In the genomic region with DNA sequence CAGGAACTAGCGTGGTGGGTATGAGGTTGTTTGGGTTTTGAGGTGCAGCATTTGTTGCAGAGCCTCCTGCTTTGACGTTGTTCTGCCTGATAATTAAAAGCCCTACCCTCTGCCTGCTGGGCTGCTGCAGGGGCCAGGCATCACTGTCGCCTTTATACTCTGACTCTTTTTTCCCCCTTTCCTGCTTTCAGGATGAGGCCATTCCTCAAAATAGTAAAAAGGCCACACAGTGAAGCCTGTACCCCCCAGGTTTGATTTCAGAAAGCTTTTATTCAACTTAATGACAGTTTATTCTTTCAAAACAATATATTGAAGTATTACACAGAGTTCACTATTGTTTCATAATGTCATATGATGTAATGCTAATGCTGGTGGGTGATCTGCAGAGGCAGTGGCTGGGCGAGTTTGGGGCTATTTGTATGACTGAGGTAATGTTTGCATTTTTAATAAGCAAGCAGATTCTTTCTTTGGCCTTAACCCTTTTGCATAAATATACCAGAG, we compare ENCODE assay signal across 11 cellular contexts. TPM values are rescaled to one million over a fixed set of nuclear protein-coding genes. Genes with fewer than 3 reads are reported as not detected.
DNase-seq lines count a peak whose midpoint lies in the region; ATAC-seq, FAIRE-seq and TF ChIP-seq lines count a peak whose summit lies in the region.
"Had no signal": no experiment of that assay in that cellular context is flagged by ENCODE, and none has a peak within 500 bp of the region (broad histone marks: within the 10 kb centered on the region; RNA-seq: fewer than 3 reads in every experiment).

No MANE protein-coding gene starts in this region.

- no peak overlapping the region for H3K9ac ChIP-seq in muscle layer of colon (ENCODE audit: low read length)
- no peak overlapping the region for H3K9ac ChIP-seq in HepG2 (ENCODE audit: insufficient read depth, low read depth, low read length)
- no peak overlapping the region for H3K9ac ChIP-seq in H9 (ENCODE audit: extremely low read depth, insufficient read length, low read length)

- POLR2A ChIA-PET in CD4-positive, alpha-beta memory T cell (lab: Charles Lee; ENCODE audit: partially characterized antibody) = interaction anchor here (1.0 to 4.3 kb wide), 3 partner anchors 9 to 370 kb away, joined by 3 to 50 read pairs (median 3); partner anchors contain the start of gene BORCS5
- POLR2A ChIA-PET in HepG2 (lab: Yijun Ruan, JAX) = interaction anchor here (3.9 kb wide), 1 partner anchor 9 kb away, joined by 21 read pairs; the partner anchor contains the start of gene BORCS5

- no peak overlapping the region for H3K56ac ChIP-seq in H9 (ENCODE audit: insufficient read length, low read depth, low read length)

- intact Hi-C loops in CD4-positive, alpha-beta memory T cell (cut with micrococcal nuclease) = no loop called here
- intact Hi-C loops in body of pancreas (cut with DNase I) = no loop called here
- intact Hi-C loops in HepG2 (cut with micrococcal nuclease; ENCODE audit: unreplicated experiment) = no loop called here
- intact Hi-C loops in right lobe of liver (cut with DNase I) = no loop called here

- no peak overlapping the region for H3K4me2 ChIP-seq in HepG2 (ENCODE audit: low read depth, low read length)
- no peak overlapping the region for H3K4me2 ChIP-seq in H9 (ENCODE audit: insufficient read depth, insufficient read length, low read length)

- no peak overlapping the region for H4K5ac ChIP-seq in H9 (ENCODE audit: insufficient read length, low read depth, low read length)

- H2BK15ac ChIP-seq in H9 (ENCODE audit: low read depth, low read length) = no peak overlapping the region

- H4K8ac ChIP-seq in H9 (replicated peaks; ENCODE audit: insufficient read length, low read depth, low read length) = no peak overlapping the region

- TF ChIP-seq RAD21 in HepG2 (CRISPR knock-in tag; IDR thresholded peaks at IDR 0.05) = no peak

- no peak overlapping the region for H3K14ac ChIP-seq in H9 (ENCODE audit: insufficient read depth, low read length)

- H3K27ac ChIP-seq in CD4-positive, alpha-beta memory T cell (ENCODE audit: low read depth, low read length) = no peak overlapping the region
- H3K27ac ChIP-seq in body of pancreas (peak overlapping the region in 2 of 4 donors; percentile 27 to 57), muscle layer of colon (ENCODE audit: low read depth, low read length) (peak overlapping the region; percentile 31), HepG2 (ENCODE audit: extremely low read length, insufficient read depth, low read length) (no peak overlapping the region), right lobe of liver (no peak overlapping the region), H9 (ENCODE audit: insufficient read length, low read depth, low read length) (no peak overlapping the region)

- H2BK5ac ChIP-seq in H9 (ENCODE audit: insufficient read length, low read length) = no peak overlapping the region

- ATAC-seq in body of pancreas (peak; percentile 60), HepG2 (no peak), right lobe of liver (no peak), GM21717 (IDR thresholded peaks at IDR 0.05; ENCODE audit: unreplicated experiment) (no peak)

- H3K23me2 ChIP-seq in H9 (ENCODE audit: insufficient read length, low read depth, low read length, poor library complexity, severe bottlenecking) = no peaks in the 10 kb centered on the region

- H3K27me3 ChIP-seq in CD4-positive, alpha-beta memory T cell (ENCODE audit: insufficient read depth, low read length) = no peaks in the 10 kb centered on the region
- no peaks in the 10 kb centered on the region for H3K27me3 ChIP-seq in body of pancreas
- no peaks in the 10 kb centered on the region for H3K27me3 ChIP-seq in muscle layer of colon (ENCODE audit: control insufficient read depth in 1 of 2, insufficient read depth in 2 of 2, low read length in 2 of 2)
- H3K27me3 ChIP-seq in HepG2 (ENCODE audit: control insufficient read depth in 1 of 2, insufficient read depth in 2 of 2, low read length in 2 of 2) = no peaks in the 10 kb centered on the region
- no peaks in the 10 kb centered on the region for H3K27me3 ChIP-seq in right lobe of liver
- no peaks in the 10 kb centered on the region for H3K27me3 ChIP-seq in H9 (ENCODE audit: insufficient read depth, low read length)

- H3K36me3 Mint-ChIP-seq in CD4-positive, alpha-beta memory T cell = peaks cover 31 to 45% of the 10 kb centered on the region in 2 donors
- H3K36me3 Mint-ChIP-seq in H9 (ENCODE audit: insufficient read depth in 1 of 3, low read depth in 3 of 3) = no peaks in the 10 kb centered on the region; a peak in 2 of 7 replicates

- no peak overlapping the region for H4K91ac ChIP-seq in H9 (ENCODE audit: insufficient read length, low read depth, low read length)

- peaks cover 39% of the 10 kb centered on the region for H3K4me1 ChIP-seq in CD4-positive, alpha-beta memory T cell (ENCODE audit: insufficient read depth, low read length)
- H3K4me1 ChIP-seq in body of pancreas (peaks cover 14% of the 10 kb centered on the region), muscle layer of colon (ENCODE audit: insufficient read depth, low read length) (no peaks in the 10 kb centered on the region), HepG2 (ENCODE audit: insufficient read depth, low read length) (no peaks in the 10 kb centered on the region), right lobe of liver (no peaks in the 10 kb centered on the region), H9 (ENCODE audit: insufficient read depth, low read length) (peaks cover 2% of the 10 kb centered on the region; the same call in 1 of the 2 replicates)

- no peaks in the 10 kb centered on the region for H3K9me3 ChIP-seq in CD4-positive, alpha-beta memory T cell (ENCODE audit: control insufficient read depth in 1 of 2, low read length in 2 of 2)
- H3K9me3 ChIP-seq in body of pancreas (no peaks in the 10 kb centered on the region), muscle layer of colon (ENCODE audit: low read length) (no peaks in the 10 kb centered on the region), HepG2 (ENCODE audit: low read length) (no peaks in the 10 kb centered on the region), right lobe of liver (no peaks in the 10 kb centered on the region), H9 (ENCODE audit: control insufficient read depth, low read depth, low read length) (no peaks in the 10 kb centered on the region)

- no peaks in the 10 kb centered on the region for H3K9me3 Mint-ChIP-seq in CD4-positive, alpha-beta memory T cell
- no peaks in the 10 kb centered on the region for H3K9me3 Mint-ChIP-seq in H9
- H3K9me3 Mint-ChIP-seq: activated T-helper 1 cell treated with anti-CD3 and anti-CD28 coated beads, Interleukin-12 subunit alpha, Interleukin-12 subunit beta, Interleukin-2, Interleukin-4 antibody, amounts not matched to agents 30 ng/mL and 10 ng/mL and 1 ng/mL, durations not matched to agents 14 hours and 24 hours and 36 hours; stimulated activated naive CD8-positive, alpha-beta T cell treated with anti-CD3 and anti-CD28 coated beads, Interleukin-15, Interleukin-2, amounts not matched to agents 100 ng/mL and 50 ng/mL, for 24 hours had no signal

- TF ChIP-seq POLR2A in NB4 (IDR thresholded peaks at IDR 0.05; ENCODE audit: extremely low read depth, insufficient read length) = no peak
- no peak for TF ChIP-seq POLR2A in body of pancreas (IDR thresholded peaks at IDR 0.05)
- TF ChIP-seq POLR2A in HepG2 (IDR thresholded peaks at IDR 0.05; ENCODE audit: insufficient read depth in 1 of 2, low read depth in 2 of 2, low read length in 2 of 2) = no peak
- TF ChIP-seq POLR2A in right lobe of liver (IDR thresholded peaks at IDR 0.05) = no peak

- H3K4ac ChIP-seq in H9 (ENCODE audit: low read depth, low read length) = no peak overlapping the region

- H3K4me3 Mint-ChIP-seq in CD4-positive, alpha-beta memory T cell = peak overlapping the region in 5 of 8 donors; percentile 9 to 21 (median 14)
- H3K4me3 Mint-ChIP-seq in H9 = no peak overlapping the region
- H3K4me3 Mint-ChIP-seq: activated T-helper 1 cell treated with anti-CD3 and anti-CD28 coated beads, Interleukin-12 subunit alpha, Interleukin-12 subunit beta, Interleukin-2, Interleukin-4 antibody, amounts not matched to agents 30 ng/mL and 10 ng/mL and 1 ng/mL, durations not matched to agents 14 hours and 24 hours and 36 hours; stimulated activated naive CD8-positive, alpha-beta T cell treated with anti-CD3 and anti-CD28 coated beads, Interleukin-15, Interleukin-2, amounts not matched to agents 100 ng/mL and 50 ng/mL, for 24 hours had no signal

- no peak for FAIRE-seq in HepG2 (lab: Jason Lieb, UNC)

- DNase-seq in CD4-positive, alpha-beta memory T cell = no peak
- DNase-seq in NB4 (ENCODE audit: low read depth) (peak; percentile 38), body of pancreas (peak in 1 of 4 donors; percentile 35), HepG2 (ENCODE audit: low spot score) (no peak), right lobe of liver (no peak), H9 (no peak)
- DNase-seq: stimulated activated CD4-positive, alpha-beta T cell treated with anti-CD3 and anti-CD28 coated beads, Interleukin-15, amount 100 ng/mL, for 24 hours had no signal

- no peak overlapping the region for H3T11ph ChIP-seq in H9 (ENCODE audit: low read length)

- TF ChIP-seq CTCF in NB4 (IDR thresholded peaks at IDR 0.05; ENCODE audit: low read depth, low read length) (no peak), body of pancreas (IDR thresholded peaks at IDR 0.05) (no peak), HepG2 (CRISPR knock-in tag; IDR thresholded peaks at IDR 0.05) (no peak), right lobe of liver (IDR thresholded peaks at IDR 0.05) (no peak), H9 (conservative IDR thresholded peaks at IDR 0.05) (no peak)

- no peaks in the 10 kb centered on the region for H3K27me3 Mint-ChIP-seq in CD4-positive, alpha-beta memory T cell
- no peaks in the 10 kb centered on the region; the same call in 1 of the 2 replicates for H3K27me3 Mint-ChIP-seq in H9 (ENCODE audit: low read depth)
- H3K27me3 Mint-ChIP-seq: stimulated activated naive CD8-positive, alpha-beta T cell treated with anti-CD3 and anti-CD28 coated beads, Interleukin-15, Interleukin-2, amounts not matched to agents 100 ng/mL and 50 ng/mL, for 24 hours had no signal

- H3K27ac Mint-ChIP-seq in CD4-positive, alpha-beta memory T cell = peak overlapping the region in 4 of 7 donors; percentile 31 to 75 (median 45)
- H3K27ac Mint-ChIP-seq in H9 = no peak overlapping the region

- WGBS in body of pancreas, 2 donors = 41 to 47% methylated on average over 4 of the region's 4 CpGs
- 95% methylated on average over 4 of the region's 4 CpGs for WGBS in HepG2 (ENCODE audit: low lambda C conversion rate)
- WGBS in right lobe of liver (ENCODE audit: insufficient coverage, low coverage, low lambda C conversion rate, missing lambda C conversion rate) = 64% methylated on average over 3 of the region's 4 CpGs
- WGBS in H9 (ENCODE audit: extremely low coverage, insufficient read length, low lambda C conversion rate) = no CpG with 5 or more reads among the region's 4 CpGs

- no peaks in the 10 kb centered on the region for H3K79me2 ChIP-seq in HepG2 (ENCODE audit: insufficient read depth, low read length)
- no peaks in the 10 kb centered on the region for H3K79me2 ChIP-seq in H9 (ENCODE audit: insufficient read depth, low read length)

- CTCF ChIA-PET in CD4-positive, alpha-beta memory T cell (lab: Charles Lee; ENCODE audit: partially characterized antibody) = interaction anchor here (0.6 to 3.7 kb wide), 5 partner anchors 8 to 371 kb away, joined by 3 to 25 read pairs (median 3); partner anchors contain the start of gene BORCS5
- CTCF ChIA-PET in HepG2 (lab: Yijun Ruan, JAX; ENCODE audit: low intra/inter-chr PET ratio, low total read pairs) = no interaction called here

- peaks cover 4% of the 10 kb centered on the region for H3K36me3 ChIP-seq in CD4-positive, alpha-beta memory T cell (ENCODE audit: insufficient read depth, low read length)
- H3K36me3 ChIP-seq in body of pancreas (replicated peaks in 1 of 2; ENCODE audit: insufficient read depth in 1 of 2, low read depth in 2 of 2) (no peaks in the 10 kb centered on the region), muscle layer of colon (ENCODE audit: insufficient read depth, low read length) (no peaks in the 10 kb centered on the region), HepG2 (replicated peaks in 1 of 2; ENCODE audit: control insufficient read depth in 1 of 2, insufficient read depth in 2 of 2, low read length in 2 of 2) (0 out of 5 replicates have a peak, but pooled peaks cover 1 to 4% of the 10 kb centered on the region in 2 experiments), right lobe of liver (peaks cover 0 to 6% (median 0%) of the 10 kb centered on the region in 4 donors)

- in situ Hi-C loops in HepG2 (cut with HindIII; ENCODE audit: extremely low pct_ligation_motif_present, low pct_unique_long_range_greater_than_20kb) = no loop called here

- no peak overlapping the region for H3K23ac ChIP-seq in H9 (ENCODE audit: insufficient read length, low read depth, low read length)

- H2BK20ac ChIP-seq in H9 (ENCODE audit: low read depth, low read length, poor library complexity, severe bottlenecking) = no peak overlapping the region

- peaks cover 45 to 56% (median 50%) of the 10 kb centered on the region in 4 donors for H3K4me1 Mint-ChIP-seq in CD4-positive, alpha-beta memory T cell
- peaks cover 0 to 9% of the 10 kb centered on the region in 2 experiments; a peak in 3 of 4 replicates for H3K4me1 Mint-ChIP-seq in H9

- H2AK5ac ChIP-seq in H9 (ENCODE audit: insufficient read length, low read length) = no peak overlapping the region

- no peak overlapping the region for H2BK120ac ChIP-seq in H9 (ENCODE audit: low read depth, low read length, poor library complexity, severe bottlenecking)

- no peak overlapping the region for H2BK12ac ChIP-seq in H9 (ENCODE audit: insufficient read length, low read depth, low read length)

- no peak overlapping the region for H3K18ac ChIP-seq in H9 (ENCODE audit: insufficient read length, low read depth, low read length)

- H2AFZ ChIP-seq in HepG2 (ENCODE audit: low read length) = no peak overlapping the region
- H2AFZ ChIP-seq in H9 (ENCODE audit: low read length) = no peak overlapping the region

- H4K20me1 ChIP-seq in HepG2 (ENCODE audit: insufficient read depth, low read length) (no peaks in the 10 kb centered on the region), H9 (ENCODE audit: control insufficient read depth, insufficient read depth, insufficient read length) (no peaks in the 10 kb centered on the region)

- TF ChIP-seq EP300 in HepG2 (IDR thresholded peaks at IDR 0.05; ENCODE audit: low read depth in 2 of 2, low read length in 2 of 2) (no peak), HepG2 (CRISPR knock-in tag; IDR thresholded peaks at IDR 0.05; ENCODE audit: borderline replicate concordance) (no peak)

- H3K79me1 ChIP-seq in H9 (ENCODE audit: insufficient read depth, low read depth, low read length, poor library complexity, severe bottlenecking) = no peaks in the 10 kb centered on the region

- no peak overlapping the region for H3K4me3 ChIP-seq in CD4-positive, alpha-beta memory T cell (ENCODE audit: low read length in 2 of 2)
- H3K4me3 ChIP-seq in NB4 (ENCODE audit: low read depth, low read length) = no peak overlapping the region
- H3K4me3 ChIP-seq in body of pancreas = no peak overlapping the region
- H3K4me3 ChIP-seq in muscle layer of colon (ENCODE audit: low read depth in 1 of 2, low read length in 2 of 2) = no peak overlapping the region
- no peak overlapping the region for H3K4me3 ChIP-seq in HepG2 (replicated peaks in 1 of 3; ENCODE audit: insufficient read depth in 1 of 3, low read depth in 2 of 3, low read length in 3 of 3)
- H3K4me3 ChIP-seq in right lobe of liver = no peak overlapping the region

- no TSS peak for BruUV-seq in HepG2 (replicated peaks; lab: Mats Ljungman, UMichigan)

RNA-seq across cellular contexts. Expression of gene BORCS5, which starts 9.1 kb away (rescaled TPM):
- 10 to 100 TPM; 21.3 to 26.8 TPM for total RNA-seq in CD4-positive, alpha-beta memory T cell
- 10 to 100 TPM; 27.5 to 28.1 TPM for polyA plus RNA-seq in CD4-positive, alpha-beta memory T cell
- total RNA-seq in body of pancreas = 10 to 100 TPM in 1 of 2 donors, 1 to 10 TPM in 1; 5.6 to 18.4 TPM
- total RNA-seq in HepG2 (2016; rRNA removed; fragmentation: Illumina TruSeq; extraction: Trizol) = 3.9 and 8.2 TPM in 2 replicates
- total RNA-seq in HepG2 (2016; cell fraction: cytosol; rRNA removed; fragmentation: Illumina TruSeq; extraction: Trizol; ENCODE audit: low read depth) = 3.0 and 3.6 TPM in 2 replicates
- total RNA-seq in HepG2 (2016; cell fraction: insoluble cytoplasmic fraction; rRNA removed; fragmentation: Illumina TruSeq; extraction: Trizol) = 7.3 and 9.1 TPM in 2 replicates
- 3.7 and 4.9 TPM in 2 replicates for total RNA-seq in HepG2 (2016; cell fraction: membrane; rRNA removed; fragmentation: Illumina TruSeq; extraction: Trizol)
- total RNA-seq in HepG2 (2016; cell fraction: nucleus; rRNA removed; fragmentation: Illumina TruSeq; extraction: Trizol) = 4.0 and 6.6 TPM in 2 replicates
- polyA plus RNA-seq in HepG2 (2011; rRNA removed) = 3.3 and 4.7 TPM in 2 replicates
- polyA plus RNA-seq in HepG2 (2011; cell fraction: cytosol; rRNA removed) = 3.9 and 5.2 TPM in 2 replicates
- 6.4 and 8.1 TPM in 2 replicates for polyA plus RNA-seq in HepG2 (2011; cell fraction: nucleus; rRNA removed)
- 3.6 and 5.8 TPM in 2 replicates for polyA plus RNA-seq in HepG2 (2012)
- 3.0 and 4.3 TPM in 2 replicates for polyA plus RNA-seq in HepG2 (2016; cell fraction: cytosol; fragmentation: Illumina TruSeq; extraction: Trizol; ENCODE audit: low read depth)
- polyA plus RNA-seq in HepG2 (2016; cell fraction: insoluble cytoplasmic fraction; fragmentation: Illumina TruSeq; extraction: Trizol; ENCODE audit: low read depth) = 8.0 and 9.3 TPM in 2 replicates
- 5.1 and 6.0 TPM in 2 replicates for polyA plus RNA-seq in HepG2 (2016; cell fraction: membrane; fragmentation: Illumina TruSeq; extraction: Trizol; ENCODE audit: low read depth)
- polyA plus RNA-seq in HepG2 (2016; cell fraction: nucleus; fragmentation: Illumina TruSeq; extraction: Trizol; ENCODE audit: insufficient read depth, low read depth) = 3.9 and 7.7 TPM in 2 replicates
- polyA minus RNA-seq in HepG2 (2011; rRNA and poly(A)+ RNA removed; ENCODE audit: low replicate concordance) = 5.6 and 7.5 TPM in 2 replicates
- 3.8 and 3.9 TPM in 2 replicates for polyA minus RNA-seq in HepG2 (2011; cell fraction: cytosol; rRNA and poly(A)+ RNA removed)
- polyA minus RNA-seq in HepG2 (2011; cell fraction: nucleus; rRNA and poly(A)+ RNA removed) = 12.2 and 13.7 TPM in 2 replicates
- 10 to 100 TPM in 1 of 6 experiments, 1 to 10 TPM in 5; 6.0 to 11.1 (median 8.0) TPM for total RNA-seq in right lobe of liver
- total RNA-seq in H9 (2021) = 13.4 and 13.9 TPM in 2 replicates

RNA-seq across cellular contexts. Expression of gene MANSC1, which starts 15.9 kb away (rescaled TPM):
- total RNA-seq in CD4-positive, alpha-beta memory T cell = under 1 TPM; 0.35 to 0.44 TPM
- 1 to 10 TPM in 1 of 2 donors, under 1 TPM in 1; 0.50 to 1.4 TPM for polyA plus RNA-seq in CD4-positive, alpha-beta memory T cell
- total RNA-seq in body of pancreas (10 to 100 TPM in 1 of 2 donors, 1 to 10 TPM in 1; 8.9 to 12.2 TPM), HepG2 (2016; rRNA removed; fragmentation: Illumina TruSeq; extraction: Trizol) (4.2 and 4.4 TPM in 2 replicates), right lobe of liver (10 to 100 TPM in 1 of 6 experiments, 1 to 10 TPM in 5; 8.1 to 13.8 (median 8.8) TPM), H9 (2021) (9.1 and 9.8 TPM in 2 replicates)
- total RNA-seq in HepG2 (2016; cell fraction: cytosol; rRNA removed; fragmentation: Illumina TruSeq; extraction: Trizol; ENCODE audit: low read depth) = 0.91 and 1.4 TPM in 2 replicates
- 3.6 and 4.5 TPM in 2 replicates for total RNA-seq in HepG2 (2016; cell fraction: insoluble cytoplasmic fraction; rRNA removed; fragmentation: Illumina TruSeq; extraction: Trizol)
- total RNA-seq in HepG2 (2016; cell fraction: membrane; rRNA removed; fragmentation: Illumina TruSeq; extraction: Trizol) = 4.4 and 4.9 TPM in 2 replicates
- 3.2 TPM in 2 replicates for total RNA-seq in HepG2 (2016; cell fraction: nucleus; rRNA removed; fragmentation: Illumina TruSeq; extraction: Trizol)
- 1.9 TPM in 2 replicates for polyA plus RNA-seq in HepG2 (2011; rRNA removed)
- 1.7 and 1.8 TPM in 2 replicates for polyA plus RNA-seq in HepG2 (2011; cell fraction: cytosol; rRNA removed)
- polyA plus RNA-seq in HepG2 (2011; cell fraction: nucleus; rRNA removed) = 0.40 and 0.69 TPM in 2 replicates
- polyA plus RNA-seq in HepG2 (2012) = 7.8 and 9.6 TPM in 2 replicates
- polyA plus RNA-seq in HepG2 (2016; cell fraction: cytosol; fragmentation: Illumina TruSeq; extraction: Trizol; ENCODE audit: low read depth) = 3.7 and 5.4 TPM in 2 replicates
- 6.7 and 7.4 TPM in 2 replicates for polyA plus RNA-seq in HepG2 (2016; cell fraction: insoluble cytoplasmic fraction; fragmentation: Illumina TruSeq; extraction: Trizol; ENCODE audit: low read depth)
- polyA plus RNA-seq in HepG2 (2016; cell fraction: membrane; fragmentation: Illumina TruSeq; extraction: Trizol; ENCODE audit: low read depth) = 8.2 and 9.1 TPM in 2 replicates
- 9.8 and 10.0 TPM in 2 replicates for polyA plus RNA-seq in HepG2 (2016; cell fraction: nucleus; fragmentation: Illumina TruSeq; extraction: Trizol; ENCODE audit: insufficient read depth, low read depth)
- polyA minus RNA-seq in HepG2 (2011; rRNA and poly(A)+ RNA removed; ENCODE audit: low replicate concordance) = 0.76 and 1.3 TPM in 2 replicates
- 1.5 and 2.0 TPM in 2 replicates for polyA minus RNA-seq in HepG2 (2011; cell fraction: cytosol; rRNA and poly(A)+ RNA removed)
- 0.26 and 0.62 TPM in 2 replicates for polyA minus RNA-seq in HepG2 (2011; cell fraction: nucleus; rRNA and poly(A)+ RNA removed)

Comparison
In these comparisons a context has a peak if more than half of its experiments do, and no peak if none do; other contexts are left out.
1. H3K27ac Mint-ChIP-seq: peak in CD4-positive, alpha-beta memory T cell (4 of 7); none in H9 (0 of 3).
2. H3K4me3 Mint-ChIP-seq: peak in CD4-positive, alpha-beta memory T cell (5 of 8); none in H9 (0 of 2).